Comparison of ENCODE assay signal across 7 cellular contexts in the genomic region with DNA sequence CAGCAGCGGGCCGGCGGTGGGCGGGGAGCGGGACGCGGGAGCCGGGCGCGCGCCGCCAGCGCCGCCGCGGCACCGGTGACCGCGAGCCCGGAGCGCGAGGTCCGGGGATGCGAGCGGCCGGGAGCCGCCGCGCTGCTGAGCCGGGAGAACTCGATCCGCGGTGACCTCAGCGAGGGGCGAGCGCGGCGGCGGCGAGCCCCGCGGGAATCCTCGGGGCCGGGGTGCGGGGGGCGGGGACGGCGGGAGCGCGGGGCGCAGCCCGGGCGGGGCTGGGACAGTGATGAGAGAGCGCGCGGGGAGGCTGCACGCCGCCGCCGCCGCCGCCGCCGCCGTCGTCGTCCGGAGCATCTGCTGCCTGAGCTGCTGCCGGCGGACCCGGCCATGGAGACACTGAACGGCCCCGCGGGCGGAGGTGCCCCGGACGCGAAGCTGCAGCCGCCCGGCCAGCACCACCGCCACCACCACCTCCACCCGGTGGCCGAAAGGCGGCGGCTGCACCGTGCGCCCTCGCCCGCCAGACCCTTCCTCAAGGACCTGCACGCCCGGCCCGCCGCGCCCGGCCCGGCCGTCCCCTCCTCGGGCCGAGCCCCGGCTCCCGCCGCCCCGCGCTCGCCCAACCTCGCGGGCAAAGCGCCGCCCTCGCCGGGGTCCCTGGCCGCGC. TPM values are rescaled to one million over a fixed set of nuclear protein-coding genes. Genes with fewer than 3 reads are reported as not detected.
DNase-seq lines count a peak whose midpoint lies in the region; ATAC-seq and TF ChIP-seq lines count a peak whose summit lies in the region.

Gene MTCL1 (plus strand): TSS at position 277 of the 661 bp plus-strand sequence. CDS start 105 bp downstream, at position 382.

- peak within 1 kb of the TSS; percentile 33 for H2AFZ ChIP-seq in SU-DHL-6 (ENCODE audit: low read depth, low read length, severe bottlenecking)

- no peaks in the 10 kb centered on the region for H3K9me2 ChIP-seq in SU-DHL-6 (replicated peaks; ENCODE audit: insufficient read depth, low read length)

- H3K27ac ChIP-seq in SU-DHL-6 (ENCODE audit: low read depth, low read length) (no peak within 1 kb of the TSS), coronary artery (peak within 1 kb of the TSS; percentile 92 to 94), left lung (peak within 1 kb of the TSS; percentile 57 to 75)

- no peaks in the 10 kb centered on the region for H3K79me2 ChIP-seq in SU-DHL-6 (ENCODE audit: insufficient read depth, low read length)

- peaks cover 11% of the 10 kb centered on the region for H3K36me3 Mint-ChIP-seq in stimulated activated effector memory CD8-positive, alpha-beta T cell treated with anti-CD3 and anti-CD28 coated beads, Interleukin-12 subunit alpha, Interleukin-12 subunit beta, amount 100 ng/mL, for 72 hours

- H3K9me3 ChIP-seq in SU-DHL-6 (ENCODE audit: insufficient read depth, low read length) (no peaks in the 10 kb centered on the region), left lung (no peaks in the 10 kb centered on the region)

- peaks cover 2% of the 10 kb centered on the region for H3K27me3 ChIP-seq in GM06990 (replicated peaks; ENCODE audit: control insufficient read depth, insufficient read depth, low read length)
- H3K27me3 ChIP-seq in SU-DHL-6 (ENCODE audit: low read length) = no peaks in the 10 kb centered on the region
- peaks cover 11 to 80% of the 10 kb centered on the region in 2 donors for H3K27me3 ChIP-seq in left lung

- H3K27ac Mint-ChIP-seq in stimulated activated effector memory CD8-positive, alpha-beta T cell treated with anti-CD3 and anti-CD28 coated beads, Interleukin-12 subunit alpha, Interleukin-12 subunit beta, amount 100 ng/mL, for 72 hours = peak within 1 kb of the TSS; percentile 54

- peak within 1 kb of the TSS; percentile 61 for H3K4me2 ChIP-seq in SU-DHL-6 (ENCODE audit: low read depth, low read length, poor library complexity, severe bottlenecking)

- peaks cover 16 to 24% of the 10 kb centered on the region in 2 donors for H3K4me1 ChIP-seq in left lung

- no peaks in the 10 kb centered on the region for H4K20me1 ChIP-seq in SU-DHL-6 (ENCODE audit: low read depth, low read length)

- peak within 1 kb of the TSS; percentile 87 for H3K4me3 Mint-ChIP-seq in stimulated activated effector memory CD8-positive, alpha-beta T cell treated with anti-CD3 and anti-CD28 coated beads, Interleukin-12 subunit alpha, Interleukin-12 subunit beta, amount 100 ng/mL, for 72 hours

- TF ChIP-seq CTCF in GM06990 (IDR thresholded peaks at IDR 0.05; ENCODE audit: insufficient read depth, low read length, poor library complexity, severe bottlenecking) (no peak), SU-DHL-6 (IDR thresholded peaks at IDR 0.05; ENCODE audit: insufficient read depth, low read length, poor library complexity, severe bottlenecking) (no peak), coronary artery (IDR thresholded peaks at IDR 0.05) (no peak), left lung (IDR thresholded peaks at IDR 0.05) (no peak)

- peak within 1 kb of the TSS; percentile 53 for H3K9ac ChIP-seq in SU-DHL-6 (ENCODE audit: low read length)

- peak; percentile 32 for ATAC-seq in GM21423 (IDR thresholded peaks at IDR 0.05; ENCODE audit: unreplicated experiment)
- ATAC-seq in left lung = no peak
- peak; percentile 64 for ATAC-seq in stimulated activated effector memory CD8-positive, alpha-beta T cell treated with anti-CD3 and anti-CD28 coated beads, Interleukin-12 subunit alpha, Interleukin-12 subunit beta, amount 100 ng/mL, for 72 hours

- no peaks in the 10 kb centered on the region for H3F3A ChIP-seq in SU-DHL-6 (ENCODE audit: insufficient read depth)

- H3K9me3 Mint-ChIP-seq in stimulated activated effector memory CD8-positive, alpha-beta T cell treated with anti-CD3 and anti-CD28 coated beads, Interleukin-12 subunit alpha, Interleukin-12 subunit beta, amount 100 ng/mL, for 72 hours = no peaks in the 10 kb centered on the region

- no peaks in the 10 kb centered on the region for H3K36me3 ChIP-seq in GM06990 (ENCODE audit: control insufficient read depth, insufficient read depth, low read length)
- H3K36me3 ChIP-seq in SU-DHL-6 (ENCODE audit: low read length) = no peaks in the 10 kb centered on the region
- H3K36me3 ChIP-seq in left lung = no peaks in the 10 kb centered on the region

- DNase-seq in GM06990 (ENCODE audit: extremely low read depth, insufficient read length) = peak; percentile 49
- DNase-seq in HK-2 (ENCODE audit: unreplicated experiment) = peak; percentile 60
- DNase-seq in coronary artery (ENCODE audit: low spot score) = no peak
- DNase-seq in left lung = peak in 1 of 2 donors; percentile 85
- DNase-seq in stimulated activated effector memory CD8-positive, alpha-beta T cell treated with anti-CD3 and anti-CD28 coated beads, Interleukin-12 subunit alpha, Interleukin-12 subunit beta, amount 100 ng/mL, for 72 hours (ENCODE audit: low spot score in 2 of 2) = peak in 1 of 2 donors; percentile 21

- H3K4me3 ChIP-seq in GM06990 (replicated peaks; ENCODE audit: low read depth, low read length) = peak within 1 kb of the TSS; percentile 72
- peak within 1 kb of the TSS; percentile 50 for H3K4me3 ChIP-seq in SU-DHL-6 (ENCODE audit: insufficient read depth, low read length, poor library complexity, severe bottlenecking)
- peak within 1 kb of the TSS; percentile 87 for H3K4me3 ChIP-seq in coronary artery
- H3K4me3 ChIP-seq in left lung = peak within 1 kb of the TSS; percentile 56 to 73

- peaks cover 18% of the 10 kb centered on the region for H3K4me1 Mint-ChIP-seq in stimulated activated effector memory CD8-positive, alpha-beta T cell treated with anti-CD3 and anti-CD28 coated beads, Interleukin-12 subunit alpha, Interleukin-12 subunit beta, amount 100 ng/mL, for 72 hours

- intact Hi-C loops in left lung (cut with DNase I) = no loop called here

RNA-seq across cellular contexts. Expression of gene MTCL1, which starts in this region (rescaled TPM):
- total RNA-seq in left lung = 10 to 100 TPM in 1 of 2 donors, 1 to 10 TPM in 1; 7.3 to 12.8 TPM
